In genomic region chr5:50799596-50799995, GRCh38 we compare ENCODE assay signal across 32 cellular contexts.
"Had no signal": no experiment of that assay in that cellular context is flagged by ENCODE, and none has a peak within 500 bp of the region (broad histone marks: within the 10 kb centered on the region; RNA-seq: fewer than 3 reads in every experiment).

No MANE protein-coding gene starts in this region.

- DNase-seq: activated CD4-positive, alpha-beta T cell treated with anti-CD3 and anti-CD28 coated beads for 36 hours; activated CD4-positive, alpha-beta T cell treated with anti-CD3 and anti-CD28 coated beads, Interleukin-2, amount 10 ng/mL, durations not matched to agents 7 days and 5 days; activated CD4-positive, alpha-beta T cell treated with anti-CD3 and anti-CD28 coated beads, Interleukin-2, amount 50 U/mL, for 48 hours; activated CD8-positive, alpha-beta memory T cell treated with anti-CD3 and anti-CD28 coated beads for 24 hours; activated CD8-positive, alpha-beta memory T cell treated with anti-CD3 and anti-CD28 coated beads, Interleukin-2, amount 10 ng/mL, durations not matched to agents 7 days and 5 days; activated CD8-positive, alpha-beta memory T cell treated with anti-CD3 and anti-CD28 coated beads, Interleukin-2, amount 50 U/mL, for 48 hours; activated effector memory CD4-positive, alpha-beta T cell treated with Interleukin-2 at 50 U/mL for 16 hours; activated naive CD4-positive, alpha-beta T cell treated with anti-CD3 and anti-CD28 coated beads, Interleukin-2, amount 10 ng/mL, durations not matched to agents 7 days and 5 days; activated naive CD8-positive, alpha-beta T cell treated with anti-CD3 and anti-CD28 coated beads, Interleukin-2, amount 50 U/mL, for 24 hours; activated T-cell treated with anti-CD3 and anti-CD28 coated beads, Interleukin-2, amount 50 U/mL, for 48 hours; anterior cingulate cortex; caudate nucleus; MM.1S; MV-4-11; NCI-H1092; NCI-H1436 treated with DMSO at 0.1 percent for 48 hours; NCI-H1694 treated with DMSO at 0.1 percent for 48 hours; NCI-H2029; NCI-H510A; NCI-H526; NCI-H748 treated with DMSO at 0.1 percent for 48 hours; NK-92 treated with Interleukin-12 subunit alpha and Interleukin-12 subunit beta, amount 100 ng/mL, for 24 hours; PC-9; Right ventricle myocardium superior had no signal

- FAIRE-seq: bronchial epithelial cell, RCC 7860, TTC549 had no signal

- H3K4me3 ChIP-seq: PC-9, SK-N-MC had no signal

- H3K27ac ChIP-seq: PC-9, SK-N-MC had no signal

- ATAC-seq: activated CD4-positive, alpha-beta T cell treated with anti-CD3 and anti-CD28 coated beads for 36 hours; activated CD4-positive, CD25-positive, alpha-beta regulatory T cell treated with anti-CD3 and anti-CD28 coated beads, Interleukin-2, amount 50 U/mL, for 24 hours; activated CD8-positive, alpha-beta memory T cell treated with anti-CD3 and anti-CD28 coated beads, Interleukin-2, amount 10 ng/mL, durations not matched to agents 7 days and 5 days; activated naive CD8-positive, alpha-beta T cell treated with anti-CD3 and anti-CD28 coated beads, Interleukin-2, amount 50 U/mL, for 24 hours; WTC11 had no signal

- H3K27me3 Mint-ChIP-seq: activated CD4-positive, alpha-beta T cell treated with anti-CD3 and anti-CD28 coated beads for 36 hours; activated CD4-positive, alpha-beta T cell treated with anti-CD3 and anti-CD28 coated beads, Interleukin-2, amount 10 ng/mL, durations not matched to agents 7 days and 5 days; activated CD8-positive, alpha-beta memory T cell treated with anti-CD3 and anti-CD28 coated beads, Interleukin-2, amount 10 ng/mL, durations not matched to agents 7 days and 5 days; activated naive CD4-positive, alpha-beta T cell treated with anti-CD3 and anti-CD28 coated beads, Interleukin-2, amount 10 ng/mL, durations not matched to agents 7 days and 5 days; activated naive CD8-positive, alpha-beta T cell; activated naive CD8-positive, alpha-beta T cell treated with anti-CD3 and anti-CD28 coated beads, Interleukin-2, amount 50 U/mL, for 24 hours; brain had no signal

- H3K4me1 Mint-ChIP-seq: activated CD4-positive, alpha-beta T cell treated with anti-CD3 and anti-CD28 coated beads for 36 hours; activated CD4-positive, alpha-beta T cell treated with anti-CD3 and anti-CD28 coated beads, Interleukin-2, amount 10 ng/mL, durations not matched to agents 7 days and 5 days; activated naive CD4-positive, alpha-beta T cell treated with anti-CD3 and anti-CD28 coated beads, Interleukin-2, amount 10 ng/mL, durations not matched to agents 7 days and 5 days; brain; WTC11 had no signal

- H3K27ac Mint-ChIP-seq: activated CD4-positive, alpha-beta T cell treated with anti-CD3 and anti-CD28 coated beads for 36 hours; activated CD4-positive, alpha-beta T cell treated with anti-CD3 and anti-CD28 coated beads, Interleukin-2, amount 10 ng/mL, durations not matched to agents 7 days and 5 days; activated CD8-positive, alpha-beta memory T cell treated with anti-CD3 and anti-CD28 coated beads, Interleukin-2, amount 10 ng/mL, durations not matched to agents 7 days and 5 days; activated naive CD4-positive, alpha-beta T cell treated with anti-CD3 and anti-CD28 coated beads, Interleukin-2, amount 10 ng/mL, durations not matched to agents 7 days and 5 days; activated naive CD8-positive, alpha-beta T cell; activated naive CD8-positive, alpha-beta T cell treated with anti-CD3 and anti-CD28 coated beads, Interleukin-2, amount 50 U/mL, for 24 hours; brain; WTC11 had no signal

- H3K4me3 Mint-ChIP-seq: activated CD4-positive, alpha-beta T cell treated with anti-CD3 and anti-CD28 coated beads for 36 hours; activated CD4-positive, alpha-beta T cell treated with anti-CD3 and anti-CD28 coated beads, Interleukin-2, amount 10 ng/mL, durations not matched to agents 7 days and 5 days; activated CD8-positive, alpha-beta memory T cell treated with anti-CD3 and anti-CD28 coated beads, Interleukin-2, amount 10 ng/mL, durations not matched to agents 7 days and 5 days; activated naive CD4-positive, alpha-beta T cell treated with anti-CD3 and anti-CD28 coated beads, Interleukin-2, amount 10 ng/mL, durations not matched to agents 7 days and 5 days; activated naive CD8-positive, alpha-beta T cell; activated naive CD8-positive, alpha-beta T cell treated with anti-CD3 and anti-CD28 coated beads, Interleukin-2, amount 50 U/mL, for 24 hours; brain; WTC11 had no signal
